ENCODE assay signal across 11 cellular contexts in the genomic region with DNA sequence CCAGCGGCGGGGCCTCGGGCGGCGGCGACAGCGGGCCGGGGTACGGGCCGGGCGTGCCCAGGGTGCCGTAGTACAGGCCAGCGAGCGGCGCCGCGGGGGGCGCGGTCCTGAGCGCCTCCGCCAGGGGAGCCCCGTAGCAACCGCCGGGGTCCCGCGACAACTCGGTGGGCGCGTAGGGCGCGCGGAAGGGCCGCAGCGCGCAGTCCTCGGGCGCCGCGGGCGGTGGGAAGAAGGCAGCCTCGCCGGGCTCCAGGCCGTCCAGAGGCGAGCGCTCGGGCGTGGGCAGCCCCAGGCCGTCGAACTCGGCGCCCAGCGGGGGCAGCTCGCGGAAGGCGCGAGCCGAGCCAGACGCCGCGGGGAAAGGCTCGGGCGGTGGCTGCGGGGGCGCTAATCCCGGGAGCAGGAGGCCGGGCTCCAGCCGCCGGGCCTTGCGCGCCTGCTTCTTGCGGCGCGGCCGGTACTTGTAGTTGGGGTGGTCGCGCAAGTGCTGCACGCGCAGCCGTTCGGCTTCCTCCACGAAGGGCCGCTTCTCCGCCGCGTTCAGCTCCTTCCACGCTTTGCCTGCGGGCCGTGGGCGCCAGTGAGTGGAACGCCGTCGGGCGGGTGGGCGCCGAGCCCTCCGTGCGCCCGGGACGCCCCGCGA. TPM values are rescaled to one million over a fixed set of nuclear protein-coding genes. Genes with fewer than 3 reads are reported as not detected.
A peak's percentile ranks its signal among the peaks of the same experiment; 100 is the strongest.
DNase-seq lines count a peak whose midpoint lies in the region; ATAC-seq and TF ChIP-seq lines count a peak whose summit lies in the region.
"Had no signal": no experiment of that assay in that cellular context is flagged by ENCODE, and none has a peak within 500 bp of the region (broad histone marks: within the 10 kb centered on the region; RNA-seq: fewer than 3 reads in every experiment).

No MANE protein-coding gene starts in this region.

- peaks cover 43% of the 10 kb centered on the region for H3K27me3 Mint-ChIP-seq in CD8-positive, alpha-beta T cell (ENCODE audit: low read depth)
- peaks cover 68% of the 10 kb centered on the region for H3K27me3 Mint-ChIP-seq in progenitor cell of endocrine pancreas

- intact Hi-C loops in CD8-positive, alpha-beta T cell (cut with DNase I, micrococcal nuclease) = no loop called here
- intact Hi-C loops in Panc1 (cut with micrococcal nuclease; ENCODE audit: unreplicated experiment) = no loop called here

- peaks cover 25% of the 10 kb centered on the region for H3K4me1 ChIP-seq in CD8-positive, alpha-beta T cell (ENCODE audit: insufficient read depth, low read length)
- H3K4me1 ChIP-seq in Panc1 (ENCODE audit: control insufficient read depth, insufficient read depth, low read length) (peaks cover 53% of the 10 kb centered on the region), gastroesophageal sphincter (peaks cover 0 to 25% (median 5%) of the 10 kb centered on the region in 3 donors)

- TF ChIP-seq EP300 in gastroesophageal sphincter (IDR thresholded peaks at IDR 0.05) = no peak

- H3K4me1 Mint-ChIP-seq in CD8-positive, alpha-beta T cell (ENCODE audit: low read depth) = peaks cover 23% of the 10 kb centered on the region
- no peaks in the 10 kb centered on the region for H3K4me1 Mint-ChIP-seq in progenitor cell of endocrine pancreas (ENCODE audit: low read depth)

- 0% methylated on average over 3 of the region's 101 CpGs; no CpG with 5 or more reads in 1 of the 2 donors for WGBS in gastroesophageal sphincter (ENCODE audit: low coverage in 1 of 2), 2 donors

- no TSS peak for BruUV-seq in Panc1 (replicated peaks; lab: Mats Ljungman, UMichigan)

- TF ChIP-seq CTCF in CD8-positive, alpha-beta T cell (IDR thresholded peaks at IDR 0.05) = no peak
- no peak; the same call in 1 of the 2 replicates for TF ChIP-seq CTCF in Panc1 (IDR thresholded peaks at IDR 0.05)
- no peak for TF ChIP-seq CTCF in gastroesophageal sphincter (IDR thresholded peaks at IDR 0.05)
- TF ChIP-seq CTCF in progenitor cell of endocrine pancreas (IDR thresholded peaks at IDR 0.05; ENCODE audit: unreplicated experiment) = peak; percentile 3

- H3K9me3 ChIP-seq in CD8-positive, alpha-beta T cell (ENCODE audit: low read length) = no peaks in the 10 kb centered on the region
- H3K9me3 ChIP-seq in Panc1 (ENCODE audit: control insufficient read depth, insufficient read depth, low read depth, low read length) = no peaks in the 10 kb centered on the region
- H3K9me3 ChIP-seq in gastroesophageal sphincter = no peaks in the 10 kb centered on the region

- in situ Hi-C loops in Panc1 (cut with HindIII; ENCODE audit: low pct_unique_long_range_greater_than_20kb, low sequenced_read_pairs) = no loop called here
- in situ Hi-C loops in G401 (cut with HindIII; ENCODE audit: low sequenced_read_pairs) = no loop called here

- ATAC-seq in CD8-positive, alpha-beta T cell = peak; percentile 17
- ATAC-seq in Panc1 = no peak
- ATAC-seq in gastroesophageal sphincter = no peak

- POLR2A ChIA-PET in CD8-positive, alpha-beta T cell (lab: Charles Lee) = no interaction called here
- POLR2A ChIA-PET in Panc1 (lab: Charles Lee) = interaction anchor here (0.6 kb wide), 1 partner anchor 87 kb away, joined by 5 read pairs; no protein-coding TSS in a partner anchor

- no peaks in the 10 kb centered on the region for H3K36me3 ChIP-seq in CD8-positive, alpha-beta T cell (ENCODE audit: insufficient read depth, low read length)
- H3K36me3 ChIP-seq in Panc1 (ENCODE audit: control insufficient read depth, insufficient read depth, low read length) = no peaks in the 10 kb centered on the region
- no peaks in the 10 kb centered on the region for H3K36me3 ChIP-seq in gastroesophageal sphincter

- no peak overlapping the region for H3K4me3 Mint-ChIP-seq in CD8-positive, alpha-beta T cell
- H3K4me3 Mint-ChIP-seq in progenitor cell of endocrine pancreas (ENCODE audit: low read depth) = no peak overlapping the region

- no peak for DNase-seq in CD8-positive, alpha-beta T cell
- no peak for DNase-seq in Panc1 (ENCODE audit: low read depth, low spot score)
- no peak for DNase-seq in progenitor cell of endocrine pancreas (ENCODE audit: low spot score, unreplicated experiment)
- no peak for DNase-seq in G401 (ENCODE audit: low spot score)
- DNase-seq in 8988T = no peak
- no peak for DNase-seq in RKO (ENCODE audit: low spot score)
- DNase-seq in UCSD-AML1 (lab: John Stamatoyannopoulos, UW; ENCODE audit: unreplicated experiment) = no peak
- DNase-seq: CD4-positive, alpha-beta memory T cell; head of caudate nucleus; NCI-H2081 had no signal

- no peak overlapping the region for H3K27ac ChIP-seq in CD8-positive, alpha-beta T cell (ENCODE audit: low read depth, low read length)
- H3K27ac ChIP-seq in Panc1 (ENCODE audit: low read length) (no peak overlapping the region), gastroesophageal sphincter (peak overlapping the region in 3 of 4 donors; percentile 37 to 54 (median 43))

- no peak for TF ChIP-seq POLR2A in gastroesophageal sphincter (IDR thresholded peaks at IDR 0.05)

- no peak overlapping the region for H3K4me3 ChIP-seq in CD8-positive, alpha-beta T cell (ENCODE audit: low read depth, low read length)
- H3K4me3 ChIP-seq in Panc1 (ENCODE audit: low read depth in 2 of 2, low read length in 2 of 2) (peak overlapping the region; percentile 27 to 33; a peak in 3 of 4 replicates), gastroesophageal sphincter (peak overlapping the region; percentile 1 to 48)

- H3K36me3 Mint-ChIP-seq in CD8-positive, alpha-beta T cell = no peaks in the 10 kb centered on the region
- no peaks in the 10 kb centered on the region for H3K36me3 Mint-ChIP-seq in progenitor cell of endocrine pancreas (ENCODE audit: insufficient read depth)
- H3K36me3 Mint-ChIP-seq: CD4-positive, alpha-beta memory T cell had no signal

- CTCF ChIA-PET in CD8-positive, alpha-beta T cell (lab: Charles Lee) = interaction anchor here (0.7 kb wide), 1 partner anchor 10 kb away, joined by 4 read pairs; no protein-coding TSS in a partner anchor
- CTCF ChIA-PET in Panc1 (lab: Charles Lee) = no interaction called here

- H3K27me3 ChIP-seq in CD8-positive, alpha-beta T cell (ENCODE audit: insufficient read depth, low read length) = peaks cover 24% of the 10 kb centered on the region
- no peaks in the 10 kb centered on the region for H3K27me3 ChIP-seq in Panc1 (ENCODE audit: control insufficient read depth, insufficient read depth, low read length)
- H3K27me3 ChIP-seq in gastroesophageal sphincter = peaks cover 100% of the 10 kb centered on the region

- H3K27ac Mint-ChIP-seq in CD8-positive, alpha-beta T cell = no peak overlapping the region
- no peak overlapping the region for H3K27ac Mint-ChIP-seq in progenitor cell of endocrine pancreas
- H3K27ac Mint-ChIP-seq: CD4-positive, alpha-beta memory T cell had no signal

- H3K9me3 Mint-ChIP-seq in CD8-positive, alpha-beta T cell = no peaks in the 10 kb centered on the region
- no peaks in the 10 kb centered on the region for H3K9me3 Mint-ChIP-seq in progenitor cell of endocrine pancreas (ENCODE audit: low read depth)
- H3K9me3 Mint-ChIP-seq: CD4-positive, alpha-beta memory T cell had no signal

RNA-seq across cellular contexts. Expression of gene SOX18, which starts 0.9 kb away (rescaled TPM):
- total RNA-seq in CD8-positive, alpha-beta T cell = not detected
- total RNA-seq in Panc1 (2021; ENCODE audit: unreplicated experiment) = 18.7 TPM
- 25.7 TPM for polyA plus RNA-seq in Panc1 (2012; ENCODE audit: insufficient read length)
- total RNA-seq in gastroesophageal sphincter = 10 to 100 TPM in 1 of 4 donors, 1 to 10 TPM in 3; 4.4 to 13.3 (median 7.1) TPM
- not detected in 2 replicates for total RNA-seq in progenitor cell of endocrine pancreas
- 1.2 TPM in 1 of 2 replicates, not detected in the other for total RNA-seq in G401 (2014; rRNA removed; shearing (Covaris generic))
- total RNA-seq: CD4-positive, alpha-beta memory T cell had no signal
- polyA plus RNA-seq: CD4-positive, alpha-beta memory T cell had no signal

RNA-seq across cellular contexts. Expression of gene C20orf204, which starts 12.5 kb away (rescaled TPM):
- total RNA-seq in CD8-positive, alpha-beta T cell = 1 to 10 TPM; 6.9 to 7.1 TPM
- total RNA-seq in Panc1 (2021; ENCODE audit: unreplicated experiment) (1.9 TPM), gastroesophageal sphincter (1 to 10 TPM in 1 of 4 donors, under 1 TPM in 2, not detected in 1; 0.40 to 1.6 (median 0.58) TPM), progenitor cell of endocrine pancreas (3.3 and 3.4 TPM in 2 replicates)
- polyA plus RNA-seq in Panc1 (2012; ENCODE audit: insufficient read length) = 3.3 TPM
- total RNA-seq in G401 (2014; rRNA removed; shearing (Covaris generic)) = 0.81 and 1.8 TPM in 2 replicates

RNA-seq across cellular contexts. Expression of gene TCEA2, which starts 14.5 kb away (rescaled TPM):
- total RNA-seq in CD8-positive, alpha-beta T cell = 10 to 100 TPM; 18.2 to 18.4 TPM
- total RNA-seq in Panc1 (2021; ENCODE audit: unreplicated experiment) (38.5 TPM), gastroesophageal sphincter (10 to 100 TPM; 28.1 to 39.7 (median 33.6) TPM), progenitor cell of endocrine pancreas (86.7 and 92.7 TPM in 2 replicates)
- polyA plus RNA-seq in Panc1 (2012; ENCODE audit: insufficient read length) = 79.2 TPM
- total RNA-seq in G401 (2014; rRNA removed; shearing (Covaris generic)) = 29.2 and 44.0 TPM in 2 replicates

RNA-seq across cellular contexts. Expression of gene RGS19, which starts 30.8 kb away (rescaled TPM):
- total RNA-seq in CD8-positive, alpha-beta T cell = 1 to 10 TPM; 6.9 to 8.1 TPM
- total RNA-seq in Panc1 (2021; ENCODE audit: unreplicated experiment) (32.0 TPM), gastroesophageal sphincter (10 to 100 TPM in 2 of 4 donors, 1 to 10 TPM in 2; 3.4 to 16.0 (median 10.5) TPM), progenitor cell of endocrine pancreas (6.5 and 7.6 TPM in 2 replicates)
- 41.4 TPM for polyA plus RNA-seq in Panc1 (2012; ENCODE audit: insufficient read length)
- 32.9 and 33.4 TPM in 2 replicates for total RNA-seq in G401 (2014; rRNA removed; shearing (Covaris generic))

RNA-seq across cellular contexts. Expression of gene OPRL1, which starts 31.4 kb away (rescaled TPM):
- total RNA-seq in CD8-positive, alpha-beta T cell = under 1 TPM; 0.35 to 0.69 TPM
- total RNA-seq in Panc1 (2021; ENCODE audit: unreplicated experiment) = 3.9 TPM
- 9.5 TPM for polyA plus RNA-seq in Panc1 (2012; ENCODE audit: insufficient read length)
- total RNA-seq in gastroesophageal sphincter = 1 to 10 TPM in 1 of 4 donors, under 1 TPM in 3; 0.50 to 1.1 (median 0.66) TPM
- total RNA-seq in progenitor cell of endocrine pancreas = 1.5 TPM in 2 replicates
- 4.2 and 5.0 TPM in 2 replicates for total RNA-seq in G401 (2014; rRNA removed; shearing (Covaris generic))

Comparison
In these comparisons a context has a peak if more than half of its experiments do, and no peak if none do; other contexts are left out.
1. H3K27ac ChIP-seq: peak in gastroesophageal sphincter (3 of 4); none in CD8-positive, alpha-beta T cell (single experiment) and Panc1 (single experiment).